Comparison of ENCODE assay signal across 1 cellular context in genomic region chr2:85547089-85547858, GRCh38.
TF ChIP-seq lines count a peak whose summit lies in the region.

No MANE protein-coding gene starts in this region.

TF ChIP-seq in HEK293, 187 proteins besides CTCF, POLR2A, EP300 and RAD21 (continued from another document):
- TF ChIP-seq, protein P1, sequence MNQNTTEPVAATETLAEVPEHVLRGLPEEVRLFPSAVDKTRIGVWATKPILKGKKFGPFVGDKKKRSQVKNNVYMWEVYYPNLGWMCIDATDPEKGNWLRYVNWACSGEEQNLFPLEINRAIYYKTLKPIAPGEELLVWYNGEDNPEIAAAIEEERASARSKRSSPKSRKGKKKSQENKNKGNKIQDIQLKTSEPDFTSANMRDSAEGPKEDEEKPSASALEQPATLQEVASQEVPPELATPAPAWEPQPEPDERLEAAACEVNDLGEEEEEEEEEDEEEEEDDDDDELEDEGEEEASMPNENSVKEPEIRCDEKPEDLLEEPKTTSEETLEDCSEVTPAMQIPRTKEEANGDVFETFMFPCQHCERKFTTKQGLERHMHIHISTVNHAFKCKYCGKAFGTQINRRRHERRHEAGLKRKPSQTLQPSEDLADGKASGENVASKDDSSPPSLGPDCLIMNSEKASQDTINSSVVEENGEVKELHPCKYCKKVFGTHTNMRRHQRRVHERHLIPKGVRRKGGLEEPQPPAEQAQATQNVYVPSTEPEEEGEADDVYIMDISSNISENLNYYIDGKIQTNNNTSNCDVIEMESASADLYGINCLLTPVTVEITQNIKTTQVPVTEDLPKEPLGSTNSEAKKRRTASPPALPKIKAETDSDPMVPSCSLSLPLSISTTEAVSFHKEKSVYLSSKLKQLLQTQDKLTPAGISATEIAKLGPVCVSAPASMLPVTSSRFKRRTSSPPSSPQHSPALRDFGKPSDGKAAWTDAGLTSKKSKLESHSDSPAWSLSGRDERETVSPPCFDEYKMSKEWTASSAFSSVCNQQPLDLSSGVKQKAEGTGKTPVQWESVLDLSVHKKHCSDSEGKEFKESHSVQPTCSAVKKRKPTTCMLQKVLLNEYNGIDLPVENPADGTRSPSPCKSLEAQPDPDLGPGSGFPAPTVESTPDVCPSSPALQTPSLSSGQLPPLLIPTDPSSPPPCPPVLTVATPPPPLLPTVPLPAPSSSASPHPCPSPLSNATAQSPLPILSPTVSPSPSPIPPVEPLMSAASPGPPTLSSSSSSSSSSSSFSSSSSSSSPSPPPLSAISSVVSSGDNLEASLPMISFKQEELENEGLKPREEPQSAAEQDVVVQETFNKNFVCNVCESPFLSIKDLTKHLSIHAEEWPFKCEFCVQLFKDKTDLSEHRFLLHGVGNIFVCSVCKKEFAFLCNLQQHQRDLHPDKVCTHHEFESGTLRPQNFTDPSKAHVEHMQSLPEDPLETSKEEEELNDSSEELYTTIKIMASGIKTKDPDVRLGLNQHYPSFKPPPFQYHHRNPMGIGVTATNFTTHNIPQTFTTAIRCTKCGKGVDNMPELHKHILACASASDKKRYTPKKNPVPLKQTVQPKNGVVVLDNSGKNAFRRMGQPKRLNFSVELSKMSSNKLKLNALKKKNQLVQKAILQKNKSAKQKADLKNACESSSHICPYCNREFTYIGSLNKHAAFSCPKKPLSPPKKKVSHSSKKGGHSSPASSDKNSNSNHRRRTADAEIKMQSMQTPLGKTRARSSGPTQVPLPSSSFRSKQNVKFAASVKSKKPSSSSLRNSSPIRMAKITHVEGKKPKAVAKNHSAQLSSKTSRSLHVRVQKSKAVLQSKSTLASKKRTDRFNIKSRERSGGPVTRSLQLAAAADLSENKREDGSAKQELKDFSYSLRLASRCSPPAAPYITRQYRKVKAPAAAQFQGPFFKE (tag by site-specific recombination; IDR thresholded peaks at IDR 0.05; ENCODE audit: borderline replicate concordance): no peak
